ENCODE assay signal across 21 cellular contexts in genomic region chr10:99593312-99593711, GRCh38.
"Had no signal": no experiment of that assay in that cellular context is flagged by ENCODE, and none has a peak within 500 bp of the region (broad histone marks: within the 10 kb centered on the region; RNA-seq: fewer than 3 reads in every experiment).

No MANE protein-coding gene starts in this region.

- H3K4me1 ChIP-seq: heart right ventricle, left ventricle myocardium inferior, pancreas, thyroid gland, uterus had no signal

- H3K4me3 Mint-ChIP-seq: activated CD4-positive, alpha-beta memory T cell treated with anti-CD3 and anti-CD28 coated beads, Interleukin-2, amount 10 ng/mL, durations not matched to agents 7 days and 5 days; activated naive CD8-positive, alpha-beta T cell treated with anti-CD3 and anti-CD28 coated beads, Interleukin-2, amount 50 U/mL, for 24 hours; neural progenitor cell; stimulated activated effector memory CD8-positive, alpha-beta T cell treated with anti-CD3 and anti-CD28 coated beads, Interleukin-12 subunit alpha, Interleukin-12 subunit beta, amount 100 ng/mL, for 72 hours had no signal

- H3K36me3 Mint-ChIP-seq: neural progenitor cell; stimulated activated effector memory CD8-positive, alpha-beta T cell treated with anti-CD3 and anti-CD28 coated beads, Interleukin-12 subunit alpha, Interleukin-12 subunit beta, amount 100 ng/mL, for 72 hours had no signal

- H3K27ac ChIP-seq: heart right ventricle, left ventricle myocardium inferior, neural progenitor cell, pancreas, thyroid gland, uterus had no signal

- H3K36me3 ChIP-seq: heart right ventricle, left ventricle myocardium inferior, neural progenitor cell, pancreas, thyroid gland, uterus had no signal

- H3K27ac Mint-ChIP-seq: activated CD4-positive, alpha-beta memory T cell treated with anti-CD3 and anti-CD28 coated beads, Interleukin-2, amount 10 ng/mL, durations not matched to agents 7 days and 5 days; activated naive CD8-positive, alpha-beta T cell treated with anti-CD3 and anti-CD28 coated beads, Interleukin-2, amount 50 U/mL, for 24 hours; neural progenitor cell; stimulated activated effector memory CD8-positive, alpha-beta T cell treated with anti-CD3 and anti-CD28 coated beads, Interleukin-12 subunit alpha, Interleukin-12 subunit beta, amount 100 ng/mL, for 72 hours had no signal

- H3K9me3 ChIP-seq: heart right ventricle, left ventricle myocardium inferior, pancreas, thyroid gland, uterus had no signal

- H3K4me1 Mint-ChIP-seq: activated CD4-positive, alpha-beta memory T cell treated with anti-CD3 and anti-CD28 coated beads, Interleukin-2, amount 10 ng/mL, durations not matched to agents 7 days and 5 days; activated naive CD8-positive, alpha-beta T cell treated with anti-CD3 and anti-CD28 coated beads, Interleukin-2, amount 50 U/mL, for 24 hours; stimulated activated effector memory CD8-positive, alpha-beta T cell treated with anti-CD3 and anti-CD28 coated beads, Interleukin-12 subunit alpha, Interleukin-12 subunit beta, amount 100 ng/mL, for 72 hours had no signal

- DNase-seq: activated CD4-positive, alpha-beta memory T cell treated with anti-CD3 and anti-CD28 coated beads, Interleukin-2, amount 10 ng/mL, durations not matched to agents 7 days and 5 days; activated CD4-positive, CD25-positive, alpha-beta regulatory T cell treated with anti-CD3 and anti-CD28 coated beads, Interleukin-2, amount 50 U/mL, for 72 hours; activated naive CD4-positive, alpha-beta T cell; activated naive CD8-positive, alpha-beta T cell treated with anti-CD3 and anti-CD28 coated beads, Interleukin-2, amount 50 U/mL, for 24 hours; effector CD4-positive, alpha-beta T cell; heart right ventricle; islet precursor cell; left ventricle myocardium inferior; mesendoderm; retina; T-helper 9 cell; thyroid gland; uterus had no signal

- H3K4me2 ChIP-seq: neural progenitor cell, smooth muscle cell had no signal

- H3K4me3 ChIP-seq: heart right ventricle, left ventricle myocardium inferior, neural progenitor cell, pancreas, smooth muscle cell, thyroid gland, uterus had no signal

- FAIRE-seq: astrocyte, colon, endothelial cell of umbilical vein, frontal cortex, pancreas had no signal

- H3K9me3 Mint-ChIP-seq: activated CD4-positive, alpha-beta memory T cell treated with anti-CD3 and anti-CD28 coated beads, Interleukin-2, amount 10 ng/mL, durations not matched to agents 7 days and 5 days; activated naive CD8-positive, alpha-beta T cell treated with anti-CD3 and anti-CD28 coated beads, Interleukin-2, amount 50 U/mL, for 24 hours; neural progenitor cell; stimulated activated effector memory CD8-positive, alpha-beta T cell treated with anti-CD3 and anti-CD28 coated beads, Interleukin-12 subunit alpha, Interleukin-12 subunit beta, amount 100 ng/mL, for 72 hours had no signal

- H3K27me3 ChIP-seq: pancreas, thyroid gland, uterus had no signal
